ENCODE assay signal across 12 cellular contexts in the genomic region with DNA sequence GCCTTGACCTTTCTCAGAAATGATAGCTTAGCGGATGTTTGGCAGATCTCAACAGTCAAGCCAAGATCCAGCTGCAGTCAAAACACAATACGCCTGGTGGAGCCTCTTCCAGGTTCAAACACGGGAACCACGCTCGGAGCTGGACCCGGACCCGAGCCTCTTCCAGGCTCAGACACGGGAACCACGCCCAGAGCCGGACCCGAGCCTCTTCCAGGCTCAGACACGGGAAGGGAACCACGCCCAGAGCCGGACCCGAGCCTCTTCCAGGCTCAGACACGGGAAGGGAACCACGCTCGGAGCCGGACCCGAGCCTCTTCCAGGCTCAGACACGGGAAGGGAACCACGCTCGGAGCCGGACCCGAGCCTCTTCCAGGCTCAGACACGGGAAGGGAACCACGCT. TPM values are rescaled to one million over a fixed set of nuclear protein-coding genes. Genes with fewer than 3 reads are reported as not detected.
"Had no signal": no experiment of that assay in that cellular context is flagged by ENCODE, and none has a peak within 500 bp of the region (broad histone marks: within the 10 kb centered on the region; RNA-seq: fewer than 3 reads in every experiment).

No MANE protein-coding gene starts in this region.

RNA-seq across cellular contexts. Expression of a gene that starts 48.5 kb away (rescaled TPM):
- total RNA-seq: activated CD4-positive, alpha-beta memory T cell treated with anti-CD3 and anti-CD28 coated beads for 36 hours; activated CD4-positive, alpha-beta memory T cell treated with anti-CD3 and anti-CD28 coated beads, Interleukin-2, amount 10 ng/mL, durations not matched to agents 7 days and 5 days; activated CD4-positive, alpha-beta T cell treated with anti-CD3 and anti-CD28 coated beads for 36 hours; activated CD4-positive, alpha-beta T cell treated with anti-CD3 and anti-CD28 coated beads, Interleukin-2, amount 10 ng/mL, durations not matched to agents 24 days and 14 days; activated CD4-positive, alpha-beta T cell treated with anti-CD3 and anti-CD28 coated beads, Interleukin-2, amount 10 ng/mL, durations not matched to agents 7 days and 5 days; activated CD8-positive, alpha-beta memory T cell treated with anti-CD3 and anti-CD28 coated beads for 36 hours; activated CD8-positive, alpha-beta memory T cell treated with anti-CD3 and anti-CD28 coated beads, Interleukin-2, amount 10 ng/mL, durations not matched to agents 7 days and 5 days; activated CD8-positive, alpha-beta T cell treated with anti-CD3 and anti-CD28 coated beads for 36 hours; activated CD8-positive, alpha-beta T cell treated with anti-CD3 and anti-CD28 coated beads, Interleukin-2, amount 10 ng/mL, durations not matched to agents 7 days and 5 days; T-helper 1 cell treated with Interleukin-12 subunit alpha and Interleukin-12 subunit beta and Interleukin-4 antibody, amounts not matched to agents 30 ng/mL and 1 ng/mL, for 36 hours; T-helper 17 cell; T-helper 2 cell treated with Interferon-gamma antibody and Interleukin-4, amounts not matched to agents 100 ng/mL and 5 ng/mL, for 36 hours had no signal
